ENCODE assay signal across 4 cellular contexts in genomic region chr15:49988766-49989165, GRCh38.
TF ChIP-seq lines count a peak whose summit lies in the region.

No MANE protein-coding gene starts in this region.

TF ChIP-seq in GM23338, 12 proteins besides CTCF, POLR2A, EP300 and RAD21 (continues in another document):
- TF ChIP-seq NANOG (IDR thresholded peaks at IDR 0.05; ENCODE audit: borderline replicate concordance): no peak
- TF ChIP-seq STAT1 (IDR thresholded peaks at IDR 0.05; ENCODE audit: unreplicated experiment): no peak
- no peak for TF ChIP-seq EZH2 (IDR thresholded peaks at IDR 0.05; ENCODE audit: low read depth, unreplicated experiment)

TF ChIP-seq in IMR-90, 13 proteins besides CTCF, POLR2A, EP300 and RAD21:
- no peak for TF ChIP-seq RCOR1 (IDR thresholded peaks at IDR 0.05; ENCODE audit: insufficient replicate concordance, low read length)
- TF ChIP-seq CHD1 (IDR thresholded peaks at IDR 0.05; ENCODE audit: low read depth, low read length): no peak
- no peak for TF ChIP-seq BHLHE40 (IDR thresholded peaks at IDR 0.05; ENCODE audit: low read depth, low read length)
- TF ChIP-seq SMC3 (IDR thresholded peaks at IDR 0.05; ENCODE audit: low read depth, low read length): no peak
TF ChIP-seq in IMR-90: peak in this region for 0.

TF ChIP-seq in H1, 55 proteins besides CTCF, POLR2A, EP300 and RAD21:
- TF ChIP-seq ZNF274 (IDR thresholded peaks at IDR 0.05; ENCODE audit: borderline replicate concordance, extremely low read depth, low read length): no peak
- TF ChIP-seq SIRT6 (IDR thresholded peaks at IDR 0.05; ENCODE audit: low read length): no peak
- TF ChIP-seq SP1 (IDR thresholded peaks at IDR 0.05; ENCODE audit: low read depth, low read length): no peak
- no peak for TF ChIP-seq NRF1 (IDR thresholded peaks at IDR 0.05; ENCODE audit: low read depth, low read length)
- no peak for TF ChIP-seq GTF2F1 (IDR thresholded peaks at IDR 0.05; ENCODE audit: borderline replicate concordance, low read depth, low read length)
- no peak for TF ChIP-seq TBP (IDR thresholded peaks at IDR 0.05; ENCODE audit: low read depth, low read length)
- no peak for TF ChIP-seq KDM4A (IDR thresholded peaks at IDR 0.05; ENCODE audit: low read depth, low read length, severe bottlenecking)

TF ChIP-seq in SK-N-SH, 30 proteins besides CTCF, POLR2A, EP300 and RAD21:
- no peak for TF ChIP-seq TCF12 (IDR thresholded peaks at IDR 0.05)
- no peak for TF ChIP-seq FOXM1 (IDR thresholded peaks at IDR 0.05; ENCODE audit: low read depth)
- no peak for TF ChIP-seq USF1 (IDR thresholded peaks at IDR 0.05; ENCODE audit: borderline replicate concordance, low read depth)
- no peak for TF ChIP-seq ELF1 (IDR thresholded peaks at IDR 0.05)
- no peak for TF ChIP-seq TEAD4 (IDR thresholded peaks at IDR 0.05; ENCODE audit: borderline replicate concordance, insufficient read depth)
- no peak for TF ChIP-seq SIN3A (IDR thresholded peaks at IDR 0.05; ENCODE audit: borderline replicate concordance, low read depth, low read length)
- no peak for TF ChIP-seq PBX3 (IDR thresholded peaks at IDR 0.05)
- TF ChIP-seq ZBTB33 (IDR thresholded peaks at IDR 0.05; ENCODE audit: borderline replicate concordance, low read depth): no peak
- no peak for TF ChIP-seq NRF1 (IDR thresholded peaks at IDR 0.05; ENCODE audit: low read depth, low read length)
- no peak for TF ChIP-seq GATA2 (CRISPR knock-in tag; IDR thresholded peaks at IDR 0.05)
